Comparison of ENCODE assay signal across 8 cellular contexts in the genomic region with DNA sequence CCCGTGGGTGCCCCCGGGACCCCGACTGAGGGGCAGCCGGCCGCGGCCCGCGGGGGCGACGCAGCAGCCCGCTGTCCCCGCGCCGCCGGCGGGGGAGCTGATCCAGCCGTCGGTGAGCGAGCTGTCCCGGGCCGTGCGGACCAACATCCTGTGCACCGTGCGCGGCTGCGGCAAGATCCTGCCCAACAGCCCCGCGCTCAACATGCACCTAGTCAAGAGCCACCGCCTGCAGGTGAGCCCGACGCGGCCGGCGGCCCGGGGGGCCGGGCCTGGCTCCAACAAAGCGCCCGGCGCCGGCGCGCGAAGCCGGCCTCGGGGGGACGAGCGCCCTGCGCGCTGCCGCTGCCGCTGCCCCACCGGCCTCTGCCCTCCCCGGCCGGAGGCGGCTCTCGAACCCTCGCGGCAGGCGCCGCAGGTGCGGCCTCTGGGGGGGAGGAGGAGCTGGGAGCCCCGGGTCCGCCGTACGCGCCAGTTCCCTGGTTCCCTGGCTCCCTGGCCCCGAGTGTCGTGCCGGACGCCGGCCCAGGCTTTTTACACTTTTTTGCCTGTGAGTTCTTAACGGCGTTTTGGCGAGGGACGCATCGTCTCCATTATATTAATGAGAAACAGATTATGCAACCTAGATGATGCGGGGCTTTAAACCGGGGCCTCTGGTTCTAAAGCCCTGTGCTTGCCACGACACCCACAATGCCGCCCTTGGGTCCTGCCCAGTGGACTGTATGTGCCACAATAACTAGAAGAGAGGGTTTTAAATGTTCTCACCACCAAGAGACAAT. TPM values are rescaled to one million over a fixed set of nuclear protein-coding genes. Genes with fewer than 3 reads are reported as not detected.
DNase-seq lines count a peak whose midpoint lies in the region; ATAC-seq lines count a peak whose summit lies in the region.

No MANE protein-coding gene starts in this region.

- 0 out of 2 replicates have a peak, but pooled peaks cover 9% of the 10 kb centered on the region for H4K20me1 ChIP-seq in Karpas-422 (ENCODE audit: insufficient read depth, low read depth, low read length)

- H3K9me3 Mint-ChIP-seq in naive thymus-derived CD8-positive, alpha-beta T cell, result no peaks in the 10 kb centered on the region

- H3K27ac ChIP-seq in Karpas-422 (ENCODE audit: low read length) (0 out of 2 replicates have a peak overlapping the region, but pooled peaks have one; percentile 1), subcutaneous abdominal adipose tissue (ENCODE audit: low read depth, low read length) (peak overlapping the region; percentile 70)

- H3K27me3 Mint-ChIP-seq in naive thymus-derived CD8-positive, alpha-beta T cell, result no peaks in the 10 kb centered on the region

- H3K4me1 Mint-ChIP-seq in naive thymus-derived CD8-positive, alpha-beta T cell, result peaks cover 18 to 36% (median 29%) of the 10 kb centered on the region in 4 donors

- H3K4me1 ChIP-seq in Karpas-422 (ENCODE audit: low read length), result peaks cover 9% of the 10 kb centered on the region
- H3K4me1 ChIP-seq in subcutaneous abdominal adipose tissue (ENCODE audit: control insufficient read depth in 5 of 5, insufficient read depth in 5 of 5, low read length in 5 of 5), result peaks cover 4 to 25% (median 20%) of the 10 kb centered on the region in 5 donors

- ATAC-seq in GM21786 (IDR thresholded peaks at IDR 0.05; ENCODE audit: unreplicated experiment) (peak; percentile 51), esophagus mucosa (peak; percentile 36)
- peak; percentile 68 to 76 for ATAC-seq in naive thymus-derived CD8-positive, alpha-beta T cell

- peak overlapping the region; percentile 78 to 90 (median 85) for H3K4me3 Mint-ChIP-seq in naive thymus-derived CD8-positive, alpha-beta T cell

- peaks cover 0 to 17% (median 0%) of the 10 kb centered on the region in 3 donors for H3K36me3 Mint-ChIP-seq in naive thymus-derived CD8-positive, alpha-beta T cell

- H3K27me3 ChIP-seq in Karpas-422 (ENCODE audit: low read length) (no peaks in the 10 kb centered on the region), subcutaneous abdominal adipose tissue (ENCODE audit: control insufficient read depth in 5 of 5, insufficient read depth in 4 of 5, low read length in 5 of 5) (no peaks in the 10 kb centered on the region)

- H3K9ac ChIP-seq in Karpas-422 (ENCODE audit: low read length) (peak overlapping the region; percentile 74), subcutaneous abdominal adipose tissue (ENCODE audit: low read length in 5 of 5) (peak overlapping the region; percentile 86 to 91 (median 88))

- peaks cover 10% of the 10 kb centered on the region; the same call in 1 of the 2 replicates for H3K36me3 ChIP-seq in Karpas-422 (ENCODE audit: insufficient read depth, low read length)
- peaks cover 0 to 7% (median 0%) of the 10 kb centered on the region in 5 donors for H3K36me3 ChIP-seq in subcutaneous abdominal adipose tissue (ENCODE audit: control insufficient read depth in 5 of 5, insufficient read depth in 5 of 5, low read length in 5 of 5)

- no peaks in the 10 kb centered on the region for H3K9me3 ChIP-seq in Karpas-422 (ENCODE audit: low read length)
- H3K9me3 ChIP-seq in subcutaneous abdominal adipose tissue (ENCODE audit: control insufficient read depth in 5 of 5, low read length in 5 of 5), result no peaks in the 10 kb centered on the region

- H3K27ac Mint-ChIP-seq in naive thymus-derived CD8-positive, alpha-beta T cell, result peak overlapping the region in 9 of 10 donors; percentile 44 to 92 (median 83)

- H3K4me3 ChIP-seq in Karpas-422 (ENCODE audit: low read length) (peak overlapping the region; percentile 75), subcutaneous abdominal adipose tissue (ENCODE audit: low read depth in 1 of 5, low read length in 5 of 5) (peak overlapping the region; percentile 78 to 91 (median 81))

- DNase-seq in GM03348 (ENCODE audit: low spot score) (peak; percentile 67), Karpas-422 (peak; percentile 78), foreskin melanocyte (no peak)
- DNase-seq in activated CD8-positive, alpha-beta memory T cell treated with anti-CD3 and anti-CD28 coated beads for 48 hours (ENCODE audit: low read depth in 2 of 3, low spot score in 2 of 3), result peak in 2 of 3 experiments; percentile 12 to 16
- peak in 5 of 10 donors; percentile 18 to 68 (median 26) for DNase-seq in naive thymus-derived CD8-positive, alpha-beta T cell

- H2AFZ ChIP-seq in Karpas-422 (ENCODE audit: low read length), result no peak overlapping the region

- POLR2A ChIA-PET in naive thymus-derived CD8-positive, alpha-beta T cell (lab: Charles Lee), result interaction anchor here (0.9 to 4.9 kb wide), 6 partner anchors 28 to 702 kb away, joined by 3 to 34 read pairs (median 4); a partner anchor contains a TSS

- H3K4me2 ChIP-seq in Karpas-422 (ENCODE audit: low read depth, low read length, poor library complexity, severe bottlenecking), result peak overlapping the region; percentile 89

- no peaks in the 10 kb centered on the region for H3K9me2 ChIP-seq in Karpas-422 (replicated peaks; ENCODE audit: insufficient read depth, low read length)

- H3K79me2 ChIP-seq in Karpas-422 (ENCODE audit: low read length), result peaks cover 49% of the 10 kb centered on the region

RNA-seq across cellular contexts. Expression of a gene that starts 0.5 kb away (rescaled TPM):
- total RNA-seq in Karpas-422 (2014; rRNA removed; shearing (Covaris generic); ENCODE audit: low replicate concordance), result 25.0 and 62.1 TPM in 2 replicates
- 30.1 TPM for total RNA-seq in esophagus mucosa
- 10 to 100 TPM; 40.5 to 48.1 TPM for total RNA-seq in naive thymus-derived CD8-positive, alpha-beta T cell
- 10 to 100 TPM; 21.6 to 41.4 (median 27.7) TPM for polyA plus RNA-seq in naive thymus-derived CD8-positive, alpha-beta T cell

RNA-seq across cellular contexts. Expression of a gene that starts 29.1 kb away (rescaled TPM):
- total RNA-seq in Karpas-422 (2014; rRNA removed; shearing (Covaris generic); ENCODE audit: low replicate concordance), result 24.4 and 80.4 TPM in 2 replicates
- 17.6 TPM for total RNA-seq in esophagus mucosa
- 1 to 10 TPM; 1.4 to 4.0 TPM for total RNA-seq in naive thymus-derived CD8-positive, alpha-beta T cell
- polyA plus RNA-seq in naive thymus-derived CD8-positive, alpha-beta T cell, result 1 to 10 TPM; 1.7 to 4.5 (median 3.0) TPM

RNA-seq across cellular contexts. Expression of a gene that starts 29.5 kb away (rescaled TPM):
- total RNA-seq in Karpas-422 (2014; rRNA removed; shearing (Covaris generic); ENCODE audit: low replicate concordance), result 38.5 and 38.9 TPM in 2 replicates
- total RNA-seq in esophagus mucosa, result 36.3 TPM
- total RNA-seq in naive thymus-derived CD8-positive, alpha-beta T cell, result 10 to 100 TPM; 21.1 to 25.0 TPM
- polyA plus RNA-seq in naive thymus-derived CD8-positive, alpha-beta T cell, result 10 to 100 TPM; 78.2 to 84.6 (median 80.2) TPM

RNA-seq across cellular contexts. Expression of a gene that starts 40.9 kb away (rescaled TPM):
- total RNA-seq in Karpas-422 (2014; rRNA removed; shearing (Covaris generic); ENCODE audit: low replicate concordance), result 0.22 TPM in 1 of 2 replicates, not detected in the other
- not detected for total RNA-seq in esophagus mucosa
- under 1 TPM in 1 of 2 experiments, not detected in 1; 0.55 TPM for total RNA-seq in naive thymus-derived CD8-positive, alpha-beta T cell
- polyA plus RNA-seq in naive thymus-derived CD8-positive, alpha-beta T cell, result under 1 TPM; 0.14 to 0.23 (median 0.16) TPM
